In the genomic region with DNA sequence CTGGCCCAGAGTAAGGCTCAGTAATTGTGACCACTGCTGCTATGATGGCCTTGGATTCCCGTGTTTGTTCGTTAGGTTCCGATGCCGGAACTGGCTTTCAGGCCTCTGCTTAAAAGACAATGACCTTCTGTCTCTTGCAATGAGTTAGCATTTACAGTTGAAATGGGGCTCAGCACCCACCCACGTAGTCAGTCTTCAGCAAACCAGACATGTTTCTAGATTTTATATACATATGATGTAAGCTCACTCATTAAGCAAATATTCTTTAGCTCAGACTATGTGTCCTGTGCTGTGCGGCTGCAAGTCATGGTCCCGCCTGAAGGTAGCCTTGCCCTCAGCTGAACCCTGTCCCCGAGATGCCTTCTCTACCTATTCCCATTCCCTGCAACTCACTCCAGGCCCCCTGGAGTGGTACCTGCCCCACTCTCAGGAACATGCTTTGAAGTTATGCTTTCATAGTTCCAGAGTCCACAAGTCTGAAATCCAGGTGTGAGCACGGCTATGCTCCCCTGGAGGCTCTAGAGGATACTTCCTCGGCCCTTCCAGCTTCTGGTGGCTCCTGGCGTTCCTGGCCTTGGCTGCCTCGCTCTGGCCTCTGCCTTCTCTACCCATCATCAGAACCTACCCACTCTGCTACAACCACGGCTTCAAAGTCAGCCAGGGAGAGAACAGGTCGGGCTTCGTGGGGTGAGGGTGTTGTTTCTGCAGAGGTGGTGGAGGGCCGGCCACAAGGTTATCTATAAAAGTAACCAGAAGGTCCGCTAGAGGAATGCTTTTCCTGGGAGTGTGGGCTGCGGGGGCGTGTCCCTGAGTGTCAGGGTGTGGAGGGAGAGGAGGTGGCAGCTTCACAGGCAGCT, we compare ENCODE assay signal across 1 cellular context.
A peak's percentile ranks its signal among the peaks of the same experiment; 100 is the strongest.
TF ChIP-seq lines count a peak whose summit lies in the region.

No MANE protein-coding gene starts in this region.

TF ChIP-seq in HepG2, 621 proteins besides CTCF, POLR2A, EP300 and RAD21 (continued from another document and continues in another):
- TF ChIP-seq, protein P1, sequence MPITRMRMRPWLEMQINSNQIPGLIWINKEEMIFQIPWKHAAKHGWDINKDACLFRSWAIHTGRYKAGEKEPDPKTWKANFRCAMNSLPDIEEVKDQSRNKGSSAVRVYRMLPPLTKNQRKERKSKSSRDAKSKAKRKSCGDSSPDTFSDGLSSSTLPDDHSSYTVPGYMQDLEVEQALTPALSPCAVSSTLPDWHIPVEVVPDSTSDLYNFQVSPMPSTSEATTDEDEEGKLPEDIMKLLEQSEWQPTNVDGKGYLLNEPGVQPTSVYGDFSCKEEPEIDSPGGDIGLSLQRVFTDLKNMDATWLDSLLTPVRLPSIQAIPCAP (CRISPR knock-in tag; IDR thresholded peaks at IDR 0.05; ENCODE audit: low read depth), result no peak
- TF ChIP-seq ZNF441 (CRISPR knock-in tag; IDR thresholded peaks at IDR 0.05; ENCODE audit: borderline replicate concordance), result no peak
- TF ChIP-seq ZNF7 (CRISPR knock-in tag; IDR thresholded peaks at IDR 0.05), result no peak
- no peak for TF ChIP-seq POGK (CRISPR knock-in tag; conservative IDR thresholded peaks at IDR 0.05)
- no peak for TF ChIP-seq STAG1 (CRISPR knock-in tag; IDR thresholded peaks at IDR 0.05)
- no peak for TF ChIP-seq GABPA (IDR thresholded peaks at IDR 0.05; ENCODE audit: low read depth, low read length)
- TF ChIP-seq GABPA (CRISPR knock-in tag; IDR thresholded peaks at IDR 0.05; ENCODE audit: low read depth), result no peak
- TF ChIP-seq ATF1 (CRISPR knock-in tag; IDR thresholded peaks at IDR 0.05), result no peak
- TF ChIP-seq ZNF407 (CRISPR knock-in tag; IDR thresholded peaks at IDR 0.05; ENCODE audit: not compliant biosample characterization), result no peak
- TF ChIP-seq KDM3A (CRISPR knock-in tag; IDR thresholded peaks at IDR 0.05; ENCODE audit: low read depth), result no peak
- no peak for TF ChIP-seq ZNF841 (CRISPR knock-in tag; IDR thresholded peaks at IDR 0.05; ENCODE audit: borderline replicate concordance)
- TF ChIP-seq, protein P2, sequence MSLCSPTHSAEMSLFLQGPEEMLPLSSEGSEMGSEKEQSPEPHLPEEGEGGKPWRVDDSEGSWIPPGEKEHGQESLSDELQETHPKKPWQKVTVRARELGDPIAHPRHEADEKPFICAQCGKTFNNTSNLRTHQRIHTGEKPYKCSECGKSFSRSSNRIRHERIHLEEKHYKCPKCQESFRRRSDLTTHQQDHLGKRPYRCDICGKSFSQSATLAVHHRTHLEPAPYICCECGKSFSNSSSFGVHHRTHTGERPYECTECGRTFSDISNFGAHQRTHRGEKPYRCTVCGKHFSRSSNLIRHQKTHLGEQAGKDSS (CRISPR knock-in tag; IDR thresholded peaks at IDR 0.05; ENCODE audit: borderline replicate concordance, low read depth), result no peak
- no peak for TF ChIP-seq ZNF333 (CRISPR knock-in tag; IDR thresholded peaks at IDR 0.05; ENCODE audit: borderline replicate concordance)
- no peak for TF ChIP-seq ZNF274 (CRISPR knock-in tag; IDR thresholded peaks at IDR 0.05)
- no peak for TF ChIP-seq ZNF251 (CRISPR knock-in tag; IDR thresholded peaks at IDR 0.05)
- TF ChIP-seq, protein P3, sequence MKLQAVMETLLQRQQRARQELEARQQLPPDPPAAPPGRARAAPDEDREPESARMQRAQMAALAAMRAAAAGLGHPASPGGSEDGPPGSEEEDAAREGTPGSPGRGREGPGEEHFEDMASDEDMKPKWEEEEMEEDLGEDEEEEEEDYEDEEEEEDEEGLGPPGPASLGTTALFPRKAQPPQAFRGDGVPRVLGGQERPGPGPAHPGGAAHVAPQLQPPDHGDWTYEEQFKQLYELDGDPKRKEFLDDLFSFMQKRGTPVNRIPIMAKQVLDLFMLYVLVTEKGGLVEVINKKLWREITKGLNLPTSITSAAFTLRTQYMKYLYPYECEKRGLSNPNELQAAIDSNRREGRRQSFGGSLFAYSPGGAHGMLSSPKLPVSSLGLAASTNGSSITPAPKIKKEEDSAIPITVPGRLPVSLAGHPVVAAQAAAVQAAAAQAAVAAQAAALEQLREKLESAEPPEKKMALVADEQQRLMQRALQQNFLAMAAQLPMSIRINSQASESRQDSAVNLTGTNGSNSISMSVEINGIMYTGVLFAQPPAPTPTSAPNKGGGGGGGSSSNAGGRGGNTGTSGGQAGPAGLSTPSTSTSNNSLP (IDR thresholded peaks at IDR 0.05; ENCODE audit: low read depth, low read length), result no peak
- TF ChIP-seq PHF21A (CRISPR knock-in tag; IDR thresholded peaks at IDR 0.05), result no peak
- no peak for TF ChIP-seq ZNF639 (CRISPR knock-in tag; conservative IDR thresholded peaks at IDR 0.05)
- TF ChIP-seq REPIN1 (CRISPR knock-in tag; IDR thresholded peaks at IDR 0.05; ENCODE audit: borderline replicate concordance, low read depth), result peak; percentile 34; the same call in 1 of the 2 replicates
- no peak for TF ChIP-seq ZBTB20 (CRISPR knock-in tag; IDR thresholded peaks at IDR 0.05; ENCODE audit: borderline replicate concordance, low read depth)
- TF ChIP-seq NFE2L1 (CRISPR knock-in tag; IDR thresholded peaks at IDR 0.05; ENCODE audit: borderline replicate concordance), result 0 out of 2 replicates have a peak, but pooled peaks have one; percentile 59
- TF ChIP-seq REL (CRISPR knock-in tag; conservative IDR thresholded peaks at IDR 0.05), result no peak
- TF ChIP-seq, protein P4, sequence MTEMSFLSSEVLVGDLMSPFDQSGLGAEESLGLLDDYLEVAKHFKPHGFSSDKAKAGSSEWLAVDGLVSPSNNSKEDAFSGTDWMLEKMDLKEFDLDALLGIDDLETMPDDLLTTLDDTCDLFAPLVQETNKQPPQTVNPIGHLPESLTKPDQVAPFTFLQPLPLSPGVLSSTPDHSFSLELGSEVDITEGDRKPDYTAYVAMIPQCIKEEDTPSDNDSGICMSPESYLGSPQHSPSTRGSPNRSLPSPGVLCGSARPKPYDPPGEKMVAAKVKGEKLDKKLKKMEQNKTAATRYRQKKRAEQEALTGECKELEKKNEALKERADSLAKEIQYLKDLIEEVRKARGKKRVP (CRISPR knock-in tag; IDR thresholded peaks at IDR 0.05), result no peak; a peak in 1 of 4 replicates
- no peak for TF ChIP-seq ZNF143 (CRISPR knock-in tag; IDR thresholded peaks at IDR 0.05)
- no peak for TF ChIP-seq ZMAT5 (CRISPR knock-in tag; IDR thresholded peaks at IDR 0.05; ENCODE audit: borderline replicate concordance, low read depth)
- no peak for TF ChIP-seq SALL2 (CRISPR knock-in tag; IDR thresholded peaks at IDR 0.05)
- peak; percentile 62 for TF ChIP-seq RCOR2 (CRISPR knock-in tag; IDR thresholded peaks at IDR 0.05)
- TF ChIP-seq HNRNPK (IDR thresholded peaks at IDR 0.05; ENCODE audit: low read depth, low read length, poor library complexity, severe bottlenecking), result no peak
- TF ChIP-seq TOPORS (CRISPR knock-in tag; IDR thresholded peaks at IDR 0.05), result no peak
- no peak for TF ChIP-seq ZNF136 (CRISPR knock-in tag; IDR thresholded peaks at IDR 0.05; ENCODE audit: low read depth)
- no peak for TF ChIP-seq ATRX (CRISPR knock-in tag; IDR thresholded peaks at IDR 0.05; ENCODE audit: borderline replicate concordance)
- TF ChIP-seq ASH2L (IDR thresholded peaks at IDR 0.05; ENCODE audit: insufficient read length, low read depth, low read length), result peak; percentile 81
- no peak for TF ChIP-seq ZNF207 (IDR thresholded peaks at IDR 0.05; ENCODE audit: borderline replicate concordance)
- no peak for TF ChIP-seq RFXANK (CRISPR knock-in tag; IDR thresholded peaks at IDR 0.05)
- TF ChIP-seq SKIL (CRISPR knock-in tag; IDR thresholded peaks at IDR 0.05; ENCODE audit: borderline replicate concordance), result no peak
- TF ChIP-seq ZFP62 (CRISPR knock-in tag; IDR thresholded peaks at IDR 0.05), result no peak
- no peak for TF ChIP-seq KDM5B (CRISPR knock-in tag; IDR thresholded peaks at IDR 0.05; ENCODE audit: borderline replicate concordance)
- TF ChIP-seq MLLT10 (CRISPR knock-in tag; IDR thresholded peaks at IDR 0.05), result no peak
- TF ChIP-seq ZZZ3 (CRISPR knock-in tag; IDR thresholded peaks at IDR 0.05; ENCODE audit: borderline replicate concordance), result no peak
- no peak for TF ChIP-seq YEATS4 (CRISPR knock-in tag; IDR thresholded peaks at IDR 0.05; ENCODE audit: borderline replicate concordance)
- no peak for TF ChIP-seq ZNF652 (CRISPR knock-in tag; IDR thresholded peaks at IDR 0.05; ENCODE audit: borderline replicate concordance, low read depth)
